Comparison of ENCODE assay signal across 16 cellular contexts in the genomic region with DNA sequence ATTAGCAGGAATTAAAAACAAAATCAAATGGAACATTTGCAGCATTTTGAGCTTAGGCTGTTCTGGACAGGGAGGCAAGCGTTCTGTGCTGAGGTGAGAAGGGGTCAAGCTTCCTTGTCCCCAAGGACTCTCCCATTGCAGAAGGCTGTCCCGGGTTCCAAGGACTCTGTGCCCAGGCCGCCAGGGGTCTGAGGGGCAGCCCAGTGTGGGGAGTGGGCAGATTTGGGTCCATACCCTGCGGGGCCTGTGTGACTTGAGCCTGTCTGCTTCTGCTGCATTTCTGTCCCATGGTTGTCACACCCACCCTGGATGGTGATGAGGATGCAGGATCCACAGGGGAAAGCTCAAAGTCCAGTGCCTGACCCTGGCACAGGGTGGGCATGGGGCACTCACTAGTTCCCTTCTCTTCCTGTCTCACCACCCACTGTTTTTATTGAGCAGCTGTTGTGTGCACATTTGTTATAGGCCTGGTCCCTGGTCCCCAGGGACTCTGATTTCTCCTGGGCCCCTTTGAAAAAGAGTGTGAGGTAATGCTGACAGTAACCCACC.
DNase-seq lines count a peak whose midpoint lies in the region; ATAC-seq, FAIRE-seq and TF ChIP-seq lines count a peak whose summit lies in the region.
"Had no signal": no experiment of that assay in that cellular context is flagged by ENCODE, and none has a peak within 500 bp of the region (broad histone marks: within the 10 kb centered on the region; RNA-seq: fewer than 3 reads in every experiment).

No MANE protein-coding gene starts in this region.

- no peak for TF ChIP-seq POLR2A in IMR-90 (IDR thresholded peaks at IDR 0.05; ENCODE audit: low read depth, low read length)

- H4K91ac ChIP-seq in IMR-90 (ENCODE audit: insufficient read depth, low read depth, low read length): no peak overlapping the region

- FAIRE-seq in GM19239 (lab: Jason Lieb, UNC): no peak
- FAIRE-seq: GM12892, GM18507 had no signal

- TF ChIP-seq RAD21 in IMR-90 (IDR thresholded peaks at IDR 0.05; ENCODE audit: low read length): no peak

- CTCF ChIA-PET in IMR-90 (lab: Yijun Ruan, JAX): interaction anchor here (0.6 kb wide), 1 partner anchor 278 kb away, joined by 4 read pairs; no protein-coding TSS in a partner anchor

- H2AFZ ChIP-seq in IMR-90 (replicated peaks; ENCODE audit: low read length, poor library complexity): peak overlapping the region; percentile 26

- H2BK5ac ChIP-seq in IMR-90 (ENCODE audit: low read depth, low read length, poor library complexity, severe bottlenecking): no peak overlapping the region

- H3K4ac ChIP-seq in IMR-90 (ENCODE audit: low read depth, low read length): no peak overlapping the region

- H3K4me2 ChIP-seq in IMR-90 (ENCODE audit: low read depth, low read length): no peak overlapping the region
- H3K4me2 ChIP-seq: BLaER1 treated with 17β-estradiol and CSF1 and Interleukin-3, amounts not matched to agents 10 nM and 100 nM had no signal

- BruUV-seq in IMR-90 (replicated peaks; lab: Mats Ljungman, UMichigan): no TSS peak

- no peak overlapping the region for H2AK5ac ChIP-seq in IMR-90 (ENCODE audit: low read depth, low read length)

- no peak overlapping the region for H4K8ac ChIP-seq in IMR-90 (ENCODE audit: low read depth in 2 of 2, low read length in 2 of 2)

- DNase-seq in IMR-90 (no peak), adipocyte (ENCODE audit: low read depth) (no peak), mesenteric fat pad (ENCODE audit: low spot score) (peak; percentile 60), GM19239 (ENCODE audit: insufficient read length, low spot score) (no peak), glutamatergic neuron (no peak)
- DNase-seq: Calu3; CD8-positive, alpha-beta T cell; DMS 273 treated with DMSO at 0.1 percent for 48 hours; GDM1; GOT3; H9 had no signal

- intact Hi-C loops in IMR-90 (cut with micrococcal nuclease): no loop called here

- no peak overlapping the region for H2BK120ac ChIP-seq in IMR-90 (ENCODE audit: low read depth, low read length)

- dilution Hi-C loops in IMR-90 (cut with HindIII; ENCODE audit: low sequenced_read_pairs, unreplicated experiment): no loop called here

- no peak overlapping the region for H3K4me3 ChIP-seq in IMR-90 (ENCODE audit: insufficient read depth, low read depth, low read length)
- no peak overlapping the region for H3K4me3 ChIP-seq in adipocyte (ENCODE audit: low read length)
- H3K4me3 ChIP-seq: BLaER1 treated with 17β-estradiol and CSF1 and Interleukin-3, amounts not matched to agents 10 nM and 100 nM had no signal

- TF ChIP-seq CTCF in IMR-90 (conservative IDR thresholded peaks at IDR 0.05; ENCODE audit: low read depth, low read length) (no peak), glutamatergic neuron (IDR thresholded peaks at IDR 0.05; ENCODE audit: partially characterized antibody, unreplicated experiment) (no peak)

- H2BK15ac ChIP-seq in IMR-90 (ENCODE audit: low read depth, low read length): no peak overlapping the region

- peaks cover 2% of the 10 kb centered on the region for H3K27me3 Mint-ChIP-seq in glutamatergic neuron (ENCODE audit: unreplicated experiment)

- H2BK20ac ChIP-seq in IMR-90 (ENCODE audit: low read depth, low read length): no peak overlapping the region

- H3K4me1 ChIP-seq in IMR-90 (ENCODE audit: control insufficient read depth, insufficient read depth, low read length) (no peaks in the 10 kb centered on the region), adipocyte (ENCODE audit: control insufficient read depth, insufficient read depth, low read length) (peaks cover 12% of the 10 kb centered on the region)

- no peak overlapping the region for H3K9ac ChIP-seq in IMR-90 (ENCODE audit: low read depth, low read length)
- H3K9ac ChIP-seq in adipocyte (ENCODE audit: low read length): peak overlapping the region; percentile 45
- H3K9ac ChIP-seq: BLaER1 treated with 17β-estradiol and CSF1 and Interleukin-3, amounts not matched to agents 10 nM and 100 nM had no signal

- WGBS in IMR-90 (ENCODE audit: extremely low coverage in 2 of 2, insufficient read length in 1 of 2), 2 experiments: no CpG with 5 or more reads among the region's 4 CpGs

- H3K9me3 ChIP-seq in IMR-90 (ENCODE audit: control insufficient read depth, insufficient read depth, low read length) (no peaks in the 10 kb centered on the region), adipocyte (ENCODE audit: control insufficient read depth, low read length) (no peaks in the 10 kb centered on the region)
- H3K9me3 ChIP-seq: BLaER1 treated with 17β-estradiol and CSF1 and Interleukin-3, amounts not matched to agents 10 nM and 100 nM had no signal

- no peak overlapping the region for H3K56ac ChIP-seq in IMR-90 (ENCODE audit: extremely low read depth, insufficient read depth, low read length)

- H3K18ac ChIP-seq in IMR-90 (ENCODE audit: low read depth, low read length): no peak overlapping the region

- no peaks in the 10 kb centered on the region for H4K20me1 ChIP-seq in IMR-90 (ENCODE audit: insufficient read depth, low read length)
- H4K20me1 ChIP-seq: BLaER1 treated with 17β-estradiol and CSF1 and Interleukin-3, amounts not matched to agents 10 nM and 100 nM had no signal

- H3K27ac ChIP-seq in IMR-90 (ENCODE audit: insufficient read depth, low read length): no peak overlapping the region
- H3K27ac ChIP-seq: BLaER1 treated with 17β-estradiol and CSF1 and Interleukin-3, amounts not matched to agents 10 nM and 100 nM had no signal

- H3K36me3 ChIP-seq in IMR-90 (ENCODE audit: control insufficient read depth, insufficient read depth, low read length) (no peaks in the 10 kb centered on the region), adipocyte (ENCODE audit: control insufficient read depth, insufficient read depth, low read length, severe bottlenecking) (no peaks in the 10 kb centered on the region)
- H3K36me3 ChIP-seq: BLaER1 treated with 17β-estradiol and CSF1 and Interleukin-3, amounts not matched to agents 10 nM and 100 nM had no signal

- peaks cover 5% of the 10 kb centered on the region for H3K4me1 Mint-ChIP-seq in glutamatergic neuron (ENCODE audit: low read depth, unreplicated experiment)

- H3K27me3 ChIP-seq in IMR-90 (ENCODE audit: control insufficient read depth, insufficient read depth, low read length): no peaks in the 10 kb centered on the region; the same call in 1 of the 2 replicates
- H3K27me3 ChIP-seq in adipocyte (replicated peaks; ENCODE audit: control insufficient read depth, insufficient read depth, low read length): peaks cover 5% of the 10 kb centered on the region
- H3K27me3 ChIP-seq: BLaER1 treated with 17β-estradiol and CSF1 and Interleukin-3, amounts not matched to agents 10 nM and 100 nM had no signal

- no peaks in the 10 kb centered on the region for H3K36me3 Mint-ChIP-seq in glutamatergic neuron (ENCODE audit: unreplicated experiment)
- H3K36me3 Mint-ChIP-seq: CD8-positive, alpha-beta T cell had no signal

- H3K79me1 ChIP-seq in IMR-90 (ENCODE audit: low read depth in 1 of 2, low read length in 2 of 2): no peaks in the 10 kb centered on the region

- H3K9me3 Mint-ChIP-seq in glutamatergic neuron (ENCODE audit: unreplicated experiment): peaks cover 4% of the 10 kb centered on the region
- H3K9me3 Mint-ChIP-seq: CD8-positive, alpha-beta T cell; H9 had no signal

- POLR2A ChIA-PET in IMR-90 (lab: Charles Lee; ENCODE audit: unreplicated experiment): no interaction called here

- H3K23ac ChIP-seq in IMR-90 (ENCODE audit: low read depth, low read length): no peak overlapping the region

- H3K14ac ChIP-seq in IMR-90 (replicated peaks; ENCODE audit: low read depth, low read length): no peak overlapping the region

- in situ Hi-C loops in IMR-90 (cut with MboI; ENCODE audit: low sequenced_read_pairs): loop anchor here (10.0 kb wide), 1 partner anchor 205 kb away; no protein-coding TSS in a partner anchor

- no peak overlapping the region for H4K5ac ChIP-seq in IMR-90 (ENCODE audit: low read depth, low read length)

- no peak overlapping the region for H3K27ac Mint-ChIP-seq in glutamatergic neuron (ENCODE audit: unreplicated experiment)
- H3K27ac Mint-ChIP-seq: B cell; CD8-positive, alpha-beta T cell; H9 had no signal

- ATAC-seq in IMR-90 (ENCODE audit: low read depth) (no peak), HG02588 (IDR thresholded peaks at IDR 0.05; ENCODE audit: unreplicated experiment) (no peak)
- ATAC-seq: CD8-positive, alpha-beta T cell had no signal

- no peak overlapping the region for H3K4me3 Mint-ChIP-seq in glutamatergic neuron (ENCODE audit: unreplicated experiment)
- H3K4me3 Mint-ChIP-seq: B cell; CD8-positive, alpha-beta T cell; H9 had no signal

- H2AK9ac ChIP-seq in IMR-90 (replicated peaks; ENCODE audit: low read depth, low read length, poor library complexity): no peak overlapping the region

- H3K9me1 ChIP-seq in IMR-90 (ENCODE audit: insufficient read depth, low read length): no peaks in the 10 kb centered on the region; the same call in 1 of the 2 replicates

TF ChIP-seq in IMR-90, 13 proteins besides CTCF, POLR2A, EP300 and RAD21:
- TF ChIP-seq, protein P1, sequence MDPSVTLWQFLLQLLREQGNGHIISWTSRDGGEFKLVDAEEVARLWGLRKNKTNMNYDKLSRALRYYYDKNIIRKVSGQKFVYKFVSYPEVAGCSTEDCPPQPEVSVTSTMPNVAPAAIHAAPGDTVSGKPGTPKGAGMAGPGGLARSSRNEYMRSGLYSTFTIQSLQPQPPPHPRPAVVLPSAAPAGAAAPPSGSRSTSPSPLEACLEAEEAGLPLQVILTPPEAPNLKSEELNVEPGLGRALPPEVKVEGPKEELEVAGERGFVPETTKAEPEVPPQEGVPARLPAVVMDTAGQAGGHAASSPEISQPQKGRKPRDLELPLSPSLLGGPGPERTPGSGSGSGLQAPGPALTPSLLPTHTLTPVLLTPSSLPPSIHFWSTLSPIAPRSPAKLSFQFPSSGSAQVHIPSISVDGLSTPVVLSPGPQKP (IDR thresholded peaks at IDR 0.05; ENCODE audit: borderline replicate concordance, low read depth, low read length): no peak
- TF ChIP-seq MXI1 (IDR thresholded peaks at IDR 0.05; ENCODE audit: borderline replicate concordance, low read depth, low read length) (no peak), CEBPB (IDR thresholded peaks at IDR 0.05; ENCODE audit: low read depth, low read length) (no peak), SMC3 (IDR thresholded peaks at IDR 0.05; ENCODE audit: low read depth, low read length) (no peak), MAZ (IDR thresholded peaks at IDR 0.05; ENCODE audit: borderline replicate concordance, low read depth, low read length) (no peak), MAFK (IDR thresholded peaks at IDR 0.05; ENCODE audit: low read depth, low read length) (no peak), RFX5 (IDR thresholded peaks at IDR 0.05; ENCODE audit: low read depth, low read length) (no peak), BHLHE40 (IDR thresholded peaks at IDR 0.05; ENCODE audit: low read depth, low read length) (no peak)
TF ChIP-seq in IMR-90: peak in this region for 0.
